Comparison of ENCODE assay signal across 8 cellular contexts in genomic region chrX:19343085-19343461, GRCh38. TPM values are rescaled to one million over a fixed set of nuclear protein-coding genes. Genes with fewer than 3 reads are reported as not detected.
A peak's percentile ranks its signal among the peaks of the same experiment; 100 is the strongest.
DNase-seq lines count a peak whose midpoint lies in the region; ATAC-seq and TF ChIP-seq lines count a peak whose summit lies in the region.

No MANE protein-coding gene starts in this region.

- intact Hi-C loops in activated B cell treated with CpG ODN at 0.5 μM for 24 hours (cut with micrococcal nuclease), result loop anchor here (1.0 to 2.0 kb wide), 4 partner anchors 359 to 1606 kb away; partner anchors contain the start of genes CDKL5, PHKA2 and SCML1

- no peak overlapping the region for H3K27ac Mint-ChIP-seq in activated B cell treated with CpG ODN at 0.5 μM for 24 hours
- H3K27ac Mint-ChIP-seq in stimulated activated naive CD8-positive, alpha-beta T cell treated with anti-CD3 and anti-CD28 coated beads, Interleukin-15, amount 100 ng/mL, for 72 hours, result no peak overlapping the region

- CTCF ChIA-PET in activated B cell treated with CpG ODN at 0.5 μM for 24 hours (lab: Charles Lee), result no interaction called here

- H3K9ac ChIP-seq in iPS-15b (ENCODE audit: low read depth, low read length), result peak overlapping the region; percentile 54

- peaks cover 8% of the 10 kb centered on the region for H3K36me3 Mint-ChIP-seq in activated B cell treated with CpG ODN at 0.5 μM for 24 hours (ENCODE audit: low read depth)

- H3K27me3 Mint-ChIP-seq in activated B cell treated with CpG ODN at 0.5 μM for 24 hours, result peaks cover 1% of the 10 kb centered on the region
- H3K27me3 Mint-ChIP-seq in stimulated activated naive CD8-positive, alpha-beta T cell treated with anti-CD3 and anti-CD28 coated beads, Interleukin-15, amount 100 ng/mL, for 72 hours, result no peaks in the 10 kb centered on the region

- peaks cover 1% of the 10 kb centered on the region for H3K36me3 ChIP-seq in iPS-15b (ENCODE audit: control insufficient read depth, insufficient read depth, low read length)

- POLR2A ChIA-PET in activated B cell treated with CpG ODN at 0.5 μM for 24 hours (lab: Charles Lee), result interaction anchor here (0.6 kb wide), 1 partner anchor 867 kb away, joined by 3 read pairs; no protein-coding TSS in a partner anchor

- no peaks in the 10 kb centered on the region for H3K9me3 Mint-ChIP-seq in activated B cell treated with CpG ODN at 0.5 μM for 24 hours
- no peaks in the 10 kb centered on the region for H3K9me3 Mint-ChIP-seq in stimulated activated naive CD8-positive, alpha-beta T cell treated with anti-CD3 and anti-CD28 coated beads, Interleukin-15, amount 100 ng/mL, for 72 hours

- H3K4me3 ChIP-seq in iPS-15b (ENCODE audit: low read depth, low read length), result peak overlapping the region; percentile 66

- H3K4me3 Mint-ChIP-seq in activated B cell treated with CpG ODN at 0.5 μM for 24 hours, result peak overlapping the region; percentile 88
- H3K4me3 Mint-ChIP-seq in stimulated activated naive CD8-positive, alpha-beta T cell treated with anti-CD3 and anti-CD28 coated beads, Interleukin-15, amount 100 ng/mL, for 72 hours, result peak overlapping the region; percentile 83 to 90

- no peaks in the 10 kb centered on the region for H3K27me3 ChIP-seq in iPS-15b (ENCODE audit: control insufficient read depth, insufficient read depth, low read length)

- H3K4me1 Mint-ChIP-seq in activated B cell treated with CpG ODN at 0.5 μM for 24 hours, result peaks cover 14% of the 10 kb centered on the region
- H3K4me1 Mint-ChIP-seq in stimulated activated naive CD8-positive, alpha-beta T cell treated with anti-CD3 and anti-CD28 coated beads, Interleukin-15, amount 100 ng/mL, for 72 hours, result peaks cover 26% of the 10 kb centered on the region

- peak; percentile 39 for DNase-seq in NCI-H2227 (lab: John Stamatoyannopoulos, UW; ENCODE audit: unreplicated experiment)
- DNase-seq in NCI-H2227 treated with DMSO at 0.1 percent for 48 hours (lab: John Stamatoyannopoulos, UW), result no peak
- DNase-seq in activated B cell treated with CpG ODN at 0.5 μM for 24 hours, result no peak
- no peak for DNase-seq in stimulated activated naive CD8-positive, alpha-beta T cell treated with anti-CD3 and anti-CD28 coated beads, Interleukin-15, amount 100 ng/mL, for 72 hours
- DNase-seq in activated CD4-positive, CD25-positive, alpha-beta regulatory T cell treated with anti-CD3 and anti-CD28 coated beads, Interleukin-2, amount 50 U/mL, for 72 hours, result no peak

- peaks cover 4% of the 10 kb centered on the region for H3K4me1 ChIP-seq in iPS-15b (ENCODE audit: control insufficient read depth, insufficient read depth, low read length)

- H3K9me3 ChIP-seq in iPS-15b (ENCODE audit: control insufficient read depth, insufficient read depth, low read length), result no peaks in the 10 kb centered on the region

- ATAC-seq in activated B cell treated with CpG ODN at 0.5 μM for 24 hours (ENCODE audit: low read depth) (no peak), HG03108 (IDR thresholded peaks at IDR 0.05; ENCODE audit: unreplicated experiment) (no peak), GM21367 (IDR thresholded peaks at IDR 0.05; ENCODE audit: unreplicated experiment) (no peak)
- no peak for ATAC-seq in stimulated activated naive CD8-positive, alpha-beta T cell treated with anti-CD3 and anti-CD28 coated beads, Interleukin-15, amount 100 ng/mL, for 72 hours

- no peak for TF ChIP-seq CTCF in activated B cell treated with CpG ODN at 0.5 μM for 24 hours (IDR thresholded peaks at IDR 0.05)

RNA-seq across cellular contexts. Expression of gene PDHA1, which starts 0.7 kb away (rescaled TPM):
- 122 and 124 TPM in 2 replicates for total RNA-seq in activated B cell treated with CpG ODN at 0.5 μM for 24 hours
